ENCODE assay signal across 1 cellular context in the genomic region with DNA sequence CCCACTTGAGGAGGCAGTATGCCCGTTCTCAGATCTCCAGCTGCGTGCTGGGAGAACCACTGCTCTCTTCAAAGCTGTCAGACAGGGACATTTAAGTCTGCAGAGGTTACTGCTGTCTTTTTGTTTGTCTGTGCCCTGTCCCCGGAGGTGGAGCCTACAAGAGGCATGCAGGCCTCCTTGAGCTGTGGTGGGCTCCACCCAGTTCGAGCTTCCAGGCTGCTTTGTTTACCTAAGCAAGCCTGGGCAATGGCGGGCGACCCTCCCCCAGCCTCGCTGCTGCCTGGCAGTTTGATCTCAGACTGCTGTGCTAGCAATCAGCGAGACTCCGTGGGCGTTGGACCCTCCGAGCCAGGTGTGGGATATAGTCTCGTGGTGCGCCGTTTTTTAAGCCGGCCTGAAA. TPM values are rescaled to one million over a fixed set of nuclear protein-coding genes. Genes with fewer than 3 reads are reported as not detected.
"Had no signal": no experiment of that assay in that cellular context is flagged by ENCODE, and none has a peak within 500 bp of the region (broad histone marks: within the 10 kb centered on the region; RNA-seq: fewer than 3 reads in every experiment).

No MANE protein-coding gene starts in this region.

RNA-seq across cellular contexts. Expression of a gene that starts 44.6 kb away (rescaled TPM):
- polyA plus RNA-seq: naive thymus-derived CD4-positive, alpha-beta T cell had no signal
